1 cellular context compared by ENCODE assay signal in genomic region chr3:169026543-169027181, GRCh38.
TF ChIP-seq lines count a peak whose summit lies in the region.

No MANE protein-coding gene starts in this region.

TF ChIP-seq in endothelial cell of umbilical vein, 7 proteins besides CTCF, POLR2A, EP300 and RAD21 (continued from another document):
- peak; percentile 89 for TF ChIP-seq POLR2AphosphoS5 (IDR thresholded peaks at IDR 0.05; ENCODE audit: insufficient read depth, low read depth, low read length)
